Comparison of ENCODE assay signal across 25 cellular contexts in genomic region chr10:49053998-49054692, GRCh38.
"Had no signal": no experiment of that assay in that cellular context is flagged by ENCODE, and none has a peak within 500 bp of the region (broad histone marks: within the 10 kb centered on the region; RNA-seq: fewer than 3 reads in every experiment).

No MANE protein-coding gene starts in this region.

- H3K27ac ChIP-seq: KMS-11, Peyer's patch, RWPE1 had no signal

- H3K9ac ChIP-seq: KMS-11 had no signal

- H3K36me3 ChIP-seq: Peyer's patch had no signal

- H3K4me3 ChIP-seq: Peyer's patch had no signal

- H3K27me3 ChIP-seq: Peyer's patch had no signal

- H3K9me3 ChIP-seq: Peyer's patch had no signal

- ATAC-seq: activated CD4-positive, CD25-positive, alpha-beta regulatory T cell treated with anti-CD3 and anti-CD28 coated beads, Interleukin-2, amount 50 U/mL, for 24 hours; activated CD8-positive, alpha-beta T cell treated with anti-CD3 and anti-CD28 coated beads for 36 hours; activated T-cell treated with anti-CD3 and anti-CD28 coated beads, Interleukin-2, amount 50 U/mL, for 72 hours had no signal

- H3K4me2 ChIP-seq: KMS-11 had no signal

- DNase-seq: activated CD4-positive, alpha-beta T cell treated with anti-CD3 and anti-CD28 coated beads for 4 hours; activated CD8-positive, alpha-beta memory T cell treated with anti-CD3 and anti-CD28 coated beads, Interleukin-2, amount 50 U/mL, for 4 hours; activated CD8-positive, alpha-beta T cell treated with anti-CD3 and anti-CD28 coated beads for 36 hours; activated gamma-delta T cell treated with Interleukin-2 at 50 U/mL for 16 hours; activated naive CD4-positive, alpha-beta T cell treated with anti-CD3 and anti-CD28 coated beads, Interleukin-2, amount 10 ng/mL, durations not matched to agents 7 days and 5 days; activated naive CD8-positive, alpha-beta T cell treated with anti-CD3 and anti-CD28 coated beads for 36 hours; activated T-cell treated with anti-CD3 and anti-CD28 coated beads, Interleukin-2, amount 50 U/mL, for 72 hours; anterior cingulate cortex; central memory CD4-positive, alpha-beta T cell; MV-4-11; NCI-H1092 treated with DMSO at 0.1 percent for 48 hours; NCI-H1417 treated with DMSO at 0.1 percent for 48 hours; NCI-H1694; NCI-H2029; NCI-H2107; NCI-H2171 treated with DMSO at 0.1 percent for 48 hours; NCI-H226; NCI-H510A; NCI-H69; NK-92 treated with Interleukin-12 subunit alpha and Interleukin-12 subunit beta, amount 100 ng/mL, for 24 hours; Peyer's patch; SHP77 treated with DMSO at 0.1 percent for 48 hours had no signal

- H3K4me1 ChIP-seq: Peyer's patch had no signal
